Comparison of ENCODE assay signal across 22 cellular contexts in genomic region chr19:20478936-20479335, GRCh38.
"Had no signal": no experiment of that assay in that cellular context is flagged by ENCODE, and none has a peak within 500 bp of the region (broad histone marks: within the 10 kb centered on the region; RNA-seq: fewer than 3 reads in every experiment).

No MANE protein-coding gene starts in this region.

- DNase-seq: hypothalamus; islet precursor cell; left ventricle myocardium inferior; midbrain; mucosa of descending colon; naive thymus-derived CD4-positive, alpha-beta T cell; pancreas; posterior cingulate gyrus; retina; right cardiac atrium; stimulated activated CD4-positive, alpha-beta T cell treated with anti-CD3 and anti-CD28 coated beads, Interleukin-12 subunit alpha, Interleukin-12 subunit beta, amount 100 ng/mL, for 4 hours; stimulated activated CD4-positive, alpha-beta T cell treated with anti-CD3 and anti-CD28 coated beads, Interleukin-15, amount 100 ng/mL, for 24 hours; stimulated activated CD4-positive, alpha-beta T cell treated with anti-CD3 and anti-CD28 coated beads, Interleukin-4, amount 100 ng/mL, for 24 hours; stimulated activated naive CD4-positive, alpha-beta T cell; tibial artery; trophoblast cell; upper lobe of right lung had no signal

- H3K4me1 ChIP-seq: left ventricle myocardium inferior, pancreas, prostate gland, suprapubic skin, tibial artery, upper lobe of right lung had no signal

- H3K27me3 ChIP-seq: pancreas, suprapubic skin, tibial artery, upper lobe of right lung had no signal

- H3K36me3 ChIP-seq: left ventricle myocardium inferior, pancreas, prostate gland, suprapubic skin, thoracic aorta, tibial artery, upper lobe of right lung had no signal

- H3K4me3 ChIP-seq: left ventricle myocardium inferior, lung, mucosa of descending colon, pancreas, prostate gland, skin epidermis, suprapubic skin, thoracic aorta, tibial artery, upper lobe of right lung had no signal

- H3K9me3 ChIP-seq: pancreas, prostate gland, thoracic aorta, tibial artery, upper lobe of right lung had no signal

- H3K27ac ChIP-seq: left ventricle myocardium inferior, pancreas, prostate gland, skin epidermis, suprapubic skin, thoracic aorta, tibial artery, upper lobe of right lung had no signal
